9 cellular contexts compared by ENCODE assay signal in genomic region chr17:17757391-17757791, GRCh38.
A peak's percentile ranks its signal among the peaks of the same experiment; 100 is the strongest.
DNase-seq lines count a peak whose midpoint lies in the region; ATAC-seq and TF ChIP-seq lines count a peak whose summit lies in the region.
"Had no signal": no experiment of that assay in that cellular context is flagged by ENCODE, and none has a peak within 500 bp of the region (broad histone marks: within the 10 kb centered on the region; RNA-seq: fewer than 3 reads in every experiment).

No MANE protein-coding gene starts in this region.

- intact Hi-C loops in CD4-positive, alpha-beta T cell (cut with DNase I, micrococcal nuclease) = loop anchor here in 1 of 2 experiments (5.0 to 10.0 kb wide), 2 partner anchors 35 to 277 kb away; partner anchors contain the start of genes ATPAF2 and GID4
- intact Hi-C loops in OCI-LY7 (cut with micrococcal nuclease; ENCODE audit: unreplicated experiment) = loop anchor here (2.0 kb wide), 1 partner anchor 79 kb away; the partner anchor contains the start of gene SREBF1
- intact Hi-C loops in Caco-2 (cut with micrococcal nuclease; ENCODE audit: unreplicated experiment) = no loop called here

- peaks cover 68% of the 10 kb centered on the region for H3K4me1 Mint-ChIP-seq in CD4-positive, alpha-beta T cell (ENCODE audit: low read depth)
- no peaks in the 10 kb centered on the region for H3K4me1 Mint-ChIP-seq in Caco-2 (ENCODE audit: low read depth, unreplicated experiment)

- H3K4me1 ChIP-seq in OCI-LY7 (ENCODE audit: insufficient read depth, low read length, poor library complexity, severe bottlenecking) (peaks cover 100% of the 10 kb centered on the region), Caco-2 (peaks cover 5% of the 10 kb centered on the region; the same call in 1 of the 2 replicates)

- H3K79me2 ChIP-seq in OCI-LY7 (ENCODE audit: insufficient read depth, low read depth, low read length) = peaks cover 48% of the 10 kb centered on the region

- peak overlapping the region; percentile 84 for H3K4me2 ChIP-seq in OCI-LY7 (ENCODE audit: low read length)

- peak in 5 of 10 experiments; percentile 19 to 59 (median 39) for DNase-seq in CD4-positive, alpha-beta T cell
- peak; percentile 91 for DNase-seq in OCI-LY7 (ENCODE audit: low spot score)
- no peak for DNase-seq in Caco-2
- DNase-seq in brain microvascular endothelial cell = no peak
- DNase-seq: mesenchymal stem cell had no signal

- peak overlapping the region; percentile 84 for H3K4me3 Mint-ChIP-seq in CD4-positive, alpha-beta T cell
- H3K4me3 Mint-ChIP-seq in Caco-2 (ENCODE audit: unreplicated experiment) = no peak overlapping the region

- H3K27ac Mint-ChIP-seq in CD4-positive, alpha-beta T cell = peak overlapping the region; percentile 91
- H3K27ac Mint-ChIP-seq in Caco-2 (ENCODE audit: unreplicated experiment) = no peak overlapping the region

- no peaks in the 10 kb centered on the region for H4K20me1 ChIP-seq in OCI-LY7 (ENCODE audit: insufficient read depth, low read length)

- no peak for TF ChIP-seq CTCF in CD4-positive, alpha-beta T cell (IDR thresholded peaks at IDR 0.05)
- TF ChIP-seq CTCF in OCI-LY7 (conservative IDR thresholded peaks at IDR 0.05; ENCODE audit: low read length) = no peak
- TF ChIP-seq CTCF in Caco-2 (IDR thresholded peaks at IDR 0.05; ENCODE audit: insufficient read depth in 1 of 2, low read depth in 1 of 2, low read length in 1 of 2, severe bottlenecking in 1 of 2, unreplicated experiment in 1 of 2) = no peak
- no peak for TF ChIP-seq CTCF in brain microvascular endothelial cell (IDR thresholded peaks at IDR 0.05; ENCODE audit: low read depth, low read length, missing control alignments)

- no peaks in the 10 kb centered on the region for H3K9me3 Mint-ChIP-seq in CD4-positive, alpha-beta T cell
- H3K9me3 Mint-ChIP-seq in Caco-2 (ENCODE audit: unreplicated experiment) = no peaks in the 10 kb centered on the region

- CTCF ChIA-PET in CD4-positive, alpha-beta T cell (lab: Charles Lee) = no interaction called here
- CTCF ChIA-PET in OCI-LY7 (lab: Charles Lee; ENCODE audit: unreplicated experiment) = interaction anchor here (1.3 to 1.8 kb wide), 2 partner anchors 9 to 18 kb away, joined by 3 to 5 read pairs; no protein-coding TSS in a partner anchor
- CTCF ChIA-PET in Caco-2 (lab: Charles Lee) = no interaction called here

- H3K27ac ChIP-seq in CD4-positive, alpha-beta T cell (ENCODE audit: low read depth, low read length) = peak overlapping the region; percentile 51
- peak overlapping the region; percentile 98 for H3K27ac ChIP-seq in OCI-LY7 (ENCODE audit: low read depth, low read length, poor library complexity, severe bottlenecking)
- peak overlapping the region; percentile 39 for H3K27ac ChIP-seq in cingulate gyrus (ENCODE audit: low read depth, low read length)
- no peak overlapping the region for H3K27ac ChIP-seq in brain microvascular endothelial cell

- no peak overlapping the region for H2AFZ ChIP-seq in OCI-LY7 (ENCODE audit: low read length)

- H3K36me3 ChIP-seq in OCI-LY7 (ENCODE audit: insufficient read depth, low read length) = peaks cover 14% of the 10 kb centered on the region; the same call in 1 of the 2 replicates
- H3K36me3 ChIP-seq in Caco-2 (ENCODE audit: control insufficient read depth, insufficient read depth, low read length) = no peaks in the 10 kb centered on the region
- H3K36me3 ChIP-seq in brain microvascular endothelial cell (replicated peaks) = no peaks in the 10 kb centered on the region

- no peaks in the 10 kb centered on the region for H3K27me3 ChIP-seq in CD4-positive, alpha-beta T cell (ENCODE audit: control insufficient read depth, insufficient read depth, low read length)
- H3K27me3 ChIP-seq in Caco-2 (replicated peaks; ENCODE audit: control insufficient read depth, insufficient read depth, low read length) (no peaks in the 10 kb centered on the region), brain microvascular endothelial cell (replicated peaks) (no peaks in the 10 kb centered on the region)

- POLR2A ChIA-PET in CD4-positive, alpha-beta T cell (lab: Charles Lee) = interaction anchor here (0.7 to 1.6 kb wide), 6 partner anchors 18 to 215 kb away, joined by 3 to 5 read pairs (median 4); partner anchors contain the start of genes DRC3 and TOM1L2
- POLR2A ChIA-PET in OCI-LY7 (lab: Charles Lee) = interaction anchor here (1.2 to 2.1 kb wide), 3 partner anchors 9 to 76 kb away, joined by 3 to 8 read pairs (median 8); no protein-coding TSS in a partner anchor
- POLR2A ChIA-PET in Caco-2 (lab: Charles Lee) = no interaction called here

- no peaks in the 10 kb centered on the region for H3K9me2 ChIP-seq in OCI-LY7 (ENCODE audit: insufficient read depth, low read length)

- no peaks in the 10 kb centered on the region for H3K27me3 Mint-ChIP-seq in CD4-positive, alpha-beta T cell
- no peaks in the 10 kb centered on the region for H3K27me3 Mint-ChIP-seq in Caco-2 (ENCODE audit: insufficient read depth, unreplicated experiment)

- H3K4me3 ChIP-seq in OCI-LY7 (ENCODE audit: low read depth, low read length, poor library complexity, severe bottlenecking) (peak overlapping the region; percentile 61), Caco-2 (ENCODE audit: low read depth, low read length) (no peak overlapping the region), brain microvascular endothelial cell (ENCODE audit: low read depth, low read length) (no peak overlapping the region)

- peak; percentile 67 for ATAC-seq in CD4-positive, alpha-beta T cell (ENCODE audit: poor library complexity)
- ATAC-seq in GM21423 (IDR thresholded peaks at IDR 0.05; ENCODE audit: unreplicated experiment) (peak; percentile 45), GM18870 (IDR thresholded peaks at IDR 0.05; ENCODE audit: unreplicated experiment) (no peak), GM18861 (IDR thresholded peaks at IDR 0.05; ENCODE audit: unreplicated experiment) (no peak)

- no TSS peak for BruUV-seq in OCI-LY7 (replicated peaks; lab: Mats Ljungman, UMichigan)
- BruUV-seq in Caco-2 (replicated peaks; lab: Mats Ljungman, UMichigan) = no TSS peak

- in situ Hi-C loops in brain microvascular endothelial cell (cut with HindIII; ENCODE audit: low pct_ligation_motif_present, low sequenced_read_pairs) = no loop called here

- no peaks in the 10 kb centered on the region for H3K36me3 Mint-ChIP-seq in CD4-positive, alpha-beta T cell (ENCODE audit: low read depth)
- H3K36me3 Mint-ChIP-seq in Caco-2 (ENCODE audit: insufficient read depth, unreplicated experiment) = peaks cover 12% of the 10 kb centered on the region

- H3K9me3 ChIP-seq in CD4-positive, alpha-beta T cell (ENCODE audit: control insufficient read depth, low read length) = no peaks in the 10 kb centered on the region
- no peaks in the 10 kb centered on the region for H3K9me3 ChIP-seq in OCI-LY7 (ENCODE audit: low read length)
- no peaks in the 10 kb centered on the region for H3K9me3 ChIP-seq in Caco-2

Comparison
In these comparisons a context has a peak if more than half of its experiments do, and no peak if none do; other contexts are left out.
1. ATAC-seq: peak in CD4-positive, alpha-beta T cell (single experiment) and GM21423 (single experiment); none in GM18870 (single experiment) and GM18861 (single experiment).